Comparison of ENCODE assay signal across 1 cellular context in the genomic region with DNA sequence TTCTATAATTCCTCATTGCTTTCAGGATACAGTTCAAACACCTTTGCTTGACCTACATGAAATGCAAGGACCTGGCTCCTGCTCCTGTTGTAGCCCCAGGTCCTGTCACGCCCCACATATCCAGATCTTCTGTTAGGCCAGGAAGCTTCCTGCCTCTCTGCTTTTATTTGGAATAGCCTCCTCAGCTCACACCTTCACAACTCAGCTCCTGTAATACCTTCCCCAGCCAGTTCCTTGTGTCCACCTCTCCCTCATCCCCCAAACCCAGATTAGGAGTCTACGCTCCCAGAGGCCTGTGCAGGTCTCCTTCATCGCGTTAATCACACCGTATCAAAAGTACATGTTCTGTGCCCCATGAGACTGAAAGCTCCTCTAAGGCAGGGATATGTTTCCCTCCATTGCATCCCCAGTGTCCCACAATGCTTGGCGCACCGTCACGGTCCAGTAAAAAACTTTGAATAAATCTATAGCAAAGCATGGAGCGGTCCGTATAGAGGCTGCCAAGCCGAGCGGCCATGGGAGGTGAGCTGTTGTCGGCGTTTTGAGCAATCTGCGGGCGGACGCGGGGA.
TF ChIP-seq lines count a peak whose summit lies in the region.

No MANE protein-coding gene starts in this region.

TF ChIP-seq in GM12878, 131 proteins besides CTCF, POLR2A, EP300 and RAD21:
- TF ChIP-seq CREM (IDR thresholded peaks at IDR 0.05; ENCODE audit: low read depth) (0 out of 2 replicates have a peak, but pooled peaks have one; percentile 4), MYC (IDR thresholded peaks at IDR 0.05; ENCODE audit: insufficient read depth, insufficient read length, insufficient replicate concordance, low read length, severe bottlenecking) (no peak), RFX5 (IDR thresholded peaks at IDR 0.05; ENCODE audit: low read depth, low read length) (no peak), CHD4 (IDR thresholded peaks at IDR 0.05) (no peak), GABPA (IDR thresholded peaks at IDR 0.05; ENCODE audit: low read depth) (no peak), MEF2A (IDR thresholded peaks at IDR 0.05; ENCODE audit: insufficient read depth, low read depth, low read length) (no peak), CHD1 (IDR thresholded peaks at IDR 0.05; ENCODE audit: low read depth, low read length) (no peak), BHLHE40 (IDR thresholded peaks at IDR 0.05; ENCODE audit: borderline replicate concordance in 1 of 2, low read depth in 2 of 2, low read length in 1 of 2) (no peak), ZNF207 (IDR thresholded peaks at IDR 0.05; ENCODE audit: borderline replicate concordance) (no peak), SIN3A (IDR thresholded peaks at IDR 0.05; ENCODE audit: low read depth, low read length) (0 out of 2 replicates have a peak, but pooled peaks have one; percentile 14), FOXM1 (IDR thresholded peaks at IDR 0.05; ENCODE audit: low read depth, low read length) (no peak), PAX8 (IDR thresholded peaks at IDR 0.05) (peak; percentile 87; the same call in 1 of the 2 replicates), ZBED1 (IDR thresholded peaks at IDR 0.05; ENCODE audit: borderline replicate concordance) (no peak), IRF4 (IDR thresholded peaks at IDR 0.05; ENCODE audit: low read depth, low read length) (no peak), NFIC (IDR thresholded peaks at IDR 0.05; ENCODE audit: low read depth, low read length) (no peak), PAX5 (IDR thresholded peaks at IDR 0.05; ENCODE audit: borderline replicate concordance, low read depth, low read length) (peak; percentile 97), CBFB (IDR thresholded peaks at IDR 0.05; ENCODE audit: low read depth) (no peak), KLF5 (IDR thresholded peaks at IDR 0.05; ENCODE audit: partially characterized antibody) (no peak), WRNIP1 (IDR thresholded peaks at IDR 0.05; ENCODE audit: borderline replicate concordance, low read depth, low read length) (no peak), LARP7 (IDR thresholded peaks at IDR 0.05) (no peak), CHD2 (IDR thresholded peaks at IDR 0.05; ENCODE audit: borderline replicate concordance, low read depth, low read length) (no peak), NRF1 (conservative IDR thresholded peaks at IDR 0.05; ENCODE audit: low read depth, low read length) (no peak), STAT1 (conservative IDR thresholded peaks at IDR 0.05) (no peak), NR2C2 (IDR thresholded peaks at IDR 0.05; ENCODE audit: borderline replicate concordance, control insufficient read depth, insufficient read length, low read depth) (no peak), ZNF384 (IDR thresholded peaks at IDR 0.05; ENCODE audit: borderline replicate concordance, low read depth, low read length) (no peak), MTA3 (IDR thresholded peaks at IDR 0.05; ENCODE audit: borderline replicate concordance, low read length) (no peak)
- TF ChIP-seq, protein P1, sequence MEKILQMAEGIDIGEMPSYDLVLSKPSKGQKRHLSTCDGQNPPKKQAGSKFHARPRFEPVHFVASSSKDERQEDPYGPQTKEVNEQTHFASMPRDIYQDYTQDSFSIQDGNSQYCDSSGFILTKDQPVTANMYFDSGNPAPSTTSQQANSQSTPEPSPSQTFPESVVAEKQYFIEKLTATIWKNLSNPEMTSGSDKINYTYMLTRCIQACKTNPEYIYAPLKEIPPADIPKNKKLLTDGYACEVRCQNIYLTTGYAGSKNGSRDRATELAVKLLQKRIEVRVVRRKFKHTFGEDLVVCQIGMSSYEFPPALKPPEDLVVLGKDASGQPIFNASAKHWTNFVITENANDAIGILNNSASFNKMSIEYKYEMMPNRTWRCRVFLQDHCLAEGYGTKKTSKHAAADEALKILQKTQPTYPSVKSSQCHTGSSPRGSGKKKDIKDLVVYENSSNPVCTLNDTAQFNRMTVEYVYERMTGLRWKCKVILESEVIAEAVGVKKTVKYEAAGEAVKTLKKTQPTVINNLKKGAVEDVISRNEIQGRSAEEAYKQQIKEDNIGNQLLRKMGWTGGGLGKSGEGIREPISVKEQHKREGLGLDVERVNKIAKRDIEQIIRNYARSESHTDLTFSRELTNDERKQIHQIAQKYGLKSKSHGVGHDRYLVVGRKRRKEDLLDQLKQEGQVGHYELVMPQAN (conservative IDR thresholded peaks at IDR 0.05) = peak; percentile 54; the same call in 1 of the 2 replicates
- TF ChIP-seq, protein P2, sequence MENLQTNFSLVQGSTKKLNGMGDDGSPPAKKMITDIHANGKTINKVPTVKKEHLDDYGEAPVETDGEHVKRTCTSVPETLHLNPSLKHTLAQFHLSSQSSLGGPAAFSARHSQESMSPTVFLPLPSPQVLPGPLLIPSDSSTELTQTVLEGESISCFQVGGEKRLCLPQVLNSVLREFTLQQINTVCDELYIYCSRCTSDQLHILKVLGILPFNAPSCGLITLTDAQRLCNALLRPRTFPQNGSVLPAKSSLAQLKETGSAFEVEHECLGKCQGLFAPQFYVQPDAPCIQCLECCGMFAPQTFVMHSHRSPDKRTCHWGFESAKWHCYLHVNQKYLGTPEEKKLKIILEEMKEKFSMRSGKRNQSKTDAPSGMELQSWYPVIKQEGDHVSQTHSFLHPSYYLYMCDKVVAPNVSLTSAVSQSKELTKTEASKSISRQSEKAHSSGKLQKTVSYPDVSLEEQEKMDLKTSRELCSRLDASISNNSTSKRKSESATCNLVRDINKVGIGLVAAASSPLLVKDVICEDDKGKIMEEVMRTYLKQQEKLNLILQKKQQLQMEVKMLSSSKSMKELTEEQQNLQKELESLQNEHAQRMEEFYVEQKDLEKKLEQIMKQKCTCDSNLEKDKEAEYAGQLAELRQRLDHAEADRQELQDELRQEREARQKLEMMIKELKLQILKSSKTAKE (IDR thresholded peaks at IDR 0.05; ENCODE audit: low read depth, poor library complexity, severe bottlenecking) = no peak
- TF ChIP-seq, protein P3, sequence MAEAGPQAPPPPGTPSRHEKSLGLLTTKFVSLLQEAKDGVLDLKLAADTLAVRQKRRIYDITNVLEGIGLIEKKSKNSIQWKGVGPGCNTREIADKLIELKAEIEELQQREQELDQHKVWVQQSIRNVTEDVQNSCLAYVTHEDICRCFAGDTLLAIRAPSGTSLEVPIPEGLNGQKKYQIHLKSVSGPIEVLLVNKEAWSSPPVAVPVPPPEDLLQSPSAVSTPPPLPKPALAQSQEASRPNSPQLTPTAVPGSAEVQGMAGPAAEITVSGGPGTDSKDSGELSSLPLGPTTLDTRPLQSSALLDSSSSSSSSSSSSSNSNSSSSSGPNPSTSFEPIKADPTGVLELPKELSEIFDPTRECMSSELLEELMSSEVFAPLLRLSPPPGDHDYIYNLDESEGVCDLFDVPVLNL (IDR thresholded peaks at IDR 0.05; ENCODE audit: low read depth, low read length) = 0 out of 2 replicates have a peak, but pooled peaks have one; percentile 14
- TF ChIP-seq, protein P4, sequence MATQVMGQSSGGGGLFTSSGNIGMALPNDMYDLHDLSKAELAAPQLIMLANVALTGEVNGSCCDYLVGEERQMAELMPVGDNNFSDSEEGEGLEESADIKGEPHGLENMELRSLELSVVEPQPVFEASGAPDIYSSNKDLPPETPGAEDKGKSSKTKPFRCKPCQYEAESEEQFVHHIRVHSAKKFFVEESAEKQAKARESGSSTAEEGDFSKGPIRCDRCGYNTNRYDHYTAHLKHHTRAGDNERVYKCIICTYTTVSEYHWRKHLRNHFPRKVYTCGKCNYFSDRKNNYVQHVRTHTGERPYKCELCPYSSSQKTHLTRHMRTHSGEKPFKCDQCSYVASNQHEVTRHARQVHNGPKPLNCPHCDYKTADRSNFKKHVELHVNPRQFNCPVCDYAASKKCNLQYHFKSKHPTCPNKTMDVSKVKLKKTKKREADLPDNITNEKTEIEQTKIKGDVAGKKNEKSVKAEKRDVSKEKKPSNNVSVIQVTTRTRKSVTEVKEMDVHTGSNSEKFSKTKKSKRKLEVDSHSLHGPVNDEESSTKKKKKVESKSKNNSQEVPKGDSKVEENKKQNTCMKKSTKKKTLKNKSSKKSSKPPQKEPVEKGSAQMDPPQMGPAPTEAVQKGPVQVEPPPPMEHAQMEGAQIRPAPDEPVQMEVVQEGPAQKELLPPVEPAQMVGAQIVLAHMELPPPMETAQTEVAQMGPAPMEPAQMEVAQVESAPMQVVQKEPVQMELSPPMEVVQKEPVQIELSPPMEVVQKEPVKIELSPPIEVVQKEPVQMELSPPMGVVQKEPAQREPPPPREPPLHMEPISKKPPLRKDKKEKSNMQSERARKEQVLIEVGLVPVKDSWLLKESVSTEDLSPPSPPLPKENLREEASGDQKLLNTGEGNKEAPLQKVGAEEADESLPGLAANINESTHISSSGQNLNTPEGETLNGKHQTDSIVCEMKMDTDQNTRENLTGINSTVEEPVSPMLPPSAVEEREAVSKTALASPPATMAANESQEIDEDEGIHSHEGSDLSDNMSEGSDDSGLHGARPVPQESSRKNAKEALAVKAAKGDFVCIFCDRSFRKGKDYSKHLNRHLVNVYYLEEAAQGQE (IDR thresholded peaks at IDR 0.05; ENCODE audit: low read depth, low read length) = no peak
